ENCODE assay signal across 15 cellular contexts in genomic region chr2:48016620-48017019, GRCh38.
DNase-seq lines count a peak whose midpoint lies in the region; ATAC-seq and TF ChIP-seq lines count a peak whose summit lies in the region.
"Had no signal": no experiment of that assay in that cellular context is flagged by ENCODE, and none has a peak within 500 bp of the region (broad histone marks: within the 10 kb centered on the region; RNA-seq: fewer than 3 reads in every experiment).

No MANE protein-coding gene starts in this region.

- TF ChIP-seq CTCF in AG04450 (IDR thresholded peaks at IDR 0.05; ENCODE audit: low read depth, low read length), result peak; percentile 31
- peak; percentile 40; the same call in 2 of the 3 replicates for TF ChIP-seq CTCF in GM12872 (IDR thresholded peaks at IDR 0.05; ENCODE audit: insufficient read depth, low read depth, low read length)
- TF ChIP-seq CTCF in RWPE2 (IDR thresholded peaks at IDR 0.05; ENCODE audit: poor library complexity, severe bottlenecking), result peak; percentile 20
- peak in 2 of 6 experiments; percentile 22 to 26 for TF ChIP-seq CTCF in esophagus squamous epithelium (IDR thresholded peaks at IDR 0.05)
- TF ChIP-seq CTCF in lower leg skin (IDR thresholded peaks at IDR 0.05), result no peak

- ATAC-seq in RWPE2 (ENCODE audit: low read depth) (no peak), aorta (ENCODE audit: low FRiP score) (no peak)
- ATAC-seq: activated T-cell treated with anti-CD3 and anti-CD28 coated beads, Interleukin-2, amount 50 U/mL, for 72 hours; body of pancreas; naive thymus-derived CD8-positive, alpha-beta T cell had no signal

- H3K36me3 ChIP-seq in RWPE2 (ENCODE audit: low read depth), result no peaks in the 10 kb centered on the region
- H3K36me3 ChIP-seq in esophagus squamous epithelium, result no peaks in the 10 kb centered on the region
- no peaks in the 10 kb centered on the region for H3K36me3 ChIP-seq in aorta (ENCODE audit: control insufficient read depth in 1 of 2, insufficient read depth in 2 of 2, low read length in 1 of 2)
- H3K36me3 ChIP-seq: esophagus muscularis mucosa had no signal

- no peaks in the 10 kb centered on the region for H3K9me3 ChIP-seq in AG04450 (ENCODE audit: control insufficient read depth, insufficient read depth, low read length)
- no peaks in the 10 kb centered on the region for H3K9me3 ChIP-seq in RWPE2 (ENCODE audit: severe bottlenecking)
- H3K9me3 ChIP-seq in esophagus squamous epithelium, result peaks cover 0 to 11% (median 6%) of the 10 kb centered on the region in 3 donors
- peaks cover 4% of the 10 kb centered on the region for H3K9me3 ChIP-seq in aorta (ENCODE audit: control insufficient read depth, low read length)
- H3K9me3 ChIP-seq: body of pancreas had no signal

- H3K27me3 ChIP-seq in AG04450 (ENCODE audit: control insufficient read depth, insufficient read depth, low read length) (no peaks in the 10 kb centered on the region), RWPE2 (ENCODE audit: insufficient read depth, poor library complexity, severe bottlenecking) (no peaks in the 10 kb centered on the region), esophagus squamous epithelium (no peaks in the 10 kb centered on the region), aorta (ENCODE audit: control insufficient read depth in 1 of 2, insufficient read depth in 2 of 2, low read length in 1 of 2) (no peaks in the 10 kb centered on the region)
- H3K27me3 ChIP-seq: body of pancreas, esophagus muscularis mucosa had no signal

- intact Hi-C loops in esophagus squamous epithelium (cut with DNase I), result no loop called here
- intact Hi-C loops in aorta (cut with DNase I), result no loop called here
- intact Hi-C loops in lower leg skin (cut with DNase I; ENCODE audit: low total_unique reads), result no loop called here

- CTCF ChIA-PET in AG04450 (lab: Charles Lee), result no interaction called here

- no peak for TF ChIP-seq POLR2A in esophagus squamous epithelium (IDR thresholded peaks at IDR 0.05)
- no peak for TF ChIP-seq POLR2A in lower leg skin (IDR thresholded peaks at IDR 0.05)

- H3K27ac ChIP-seq in AG04450 (ENCODE audit: low read depth, low read length) (no peak overlapping the region), RWPE2 (ENCODE audit: poor library complexity, severe bottlenecking) (no peak overlapping the region), esophagus squamous epithelium (no peak overlapping the region), aorta (ENCODE audit: low read depth in 1 of 2, low read length in 2 of 2) (no peak overlapping the region)
- H3K27ac ChIP-seq: body of pancreas, esophagus muscularis mucosa, VCaP had no signal

- H3K4me1 ChIP-seq in RWPE2 (ENCODE audit: insufficient read depth, poor library complexity, severe bottlenecking), result no peaks in the 10 kb centered on the region
- H3K4me1 ChIP-seq in esophagus squamous epithelium, result no peaks in the 10 kb centered on the region
- no peaks in the 10 kb centered on the region for H3K4me1 ChIP-seq in aorta (ENCODE audit: control insufficient read depth in 1 of 2, insufficient read depth in 2 of 2, low read length in 2 of 2)
- H3K4me1 ChIP-seq: body of pancreas, esophagus muscularis mucosa had no signal

- no peak overlapping the region for H3K4me3 ChIP-seq in AG04450 (ENCODE audit: low read depth, low read length)
- H3K4me3 ChIP-seq in RWPE2 (ENCODE audit: severe bottlenecking), result no peak overlapping the region
- no peak overlapping the region for H3K4me3 ChIP-seq in esophagus squamous epithelium
- no peak overlapping the region for H3K4me3 ChIP-seq in aorta (ENCODE audit: low read length in 2 of 2)
- H3K4me3 ChIP-seq in lower leg skin (ENCODE audit: low read depth, poor library complexity, severe bottlenecking), result no peak overlapping the region
- H3K4me3 ChIP-seq: body of pancreas, esophagus muscularis mucosa had no signal

- DNase-seq in AG04450 (ENCODE audit: low read depth, low spot score) (no peak), RWPE2 (ENCODE audit: low spot score) (no peak), iPS DF 4.7 (ENCODE audit: extremely low read depth, low spot score) (peak; percentile 19), esophagus squamous epithelium (lab: John Stamatoyannopoulos, UW) (no peak), aorta (no peak), inferior parietal cortex (ENCODE audit: extremely low spot score) (no peak), lower leg skin (ENCODE audit: low spot score in 2 of 2) (no peak)
- DNase-seq: activated T-cell treated with anti-CD3 and anti-CD28 coated beads, Interleukin-2, amount 50 U/mL, for 72 hours; body of pancreas; kidney glomerular epithelial cell; NCI-H187 had no signal

- WGBS in esophagus squamous epithelium, 2 donors, result 52 to 64% methylated on average over 4 of the region's 4 CpGs
- WGBS in aorta, 2 donors, result 58 to 59% methylated on average over 4 of the region's 4 CpGs
- WGBS in lower leg skin, 2 donors, result 63 to 72% methylated on average over 4 of the region's 4 CpGs

- POLR2A ChIA-PET in AG04450 (lab: Yijun Ruan, JAX), result no interaction called here

Comparison
In these comparisons a context has a peak if more than half of its experiments do, and no peak if none do; other contexts are left out.
1. CTCF ChIP-seq: peak in AG04450 (single experiment), GM12872 (single experiment) and RWPE2 (single experiment); none in lower leg skin (0 of 3).